ENCODE assay signal across 22 cellular contexts in the genomic region with DNA sequence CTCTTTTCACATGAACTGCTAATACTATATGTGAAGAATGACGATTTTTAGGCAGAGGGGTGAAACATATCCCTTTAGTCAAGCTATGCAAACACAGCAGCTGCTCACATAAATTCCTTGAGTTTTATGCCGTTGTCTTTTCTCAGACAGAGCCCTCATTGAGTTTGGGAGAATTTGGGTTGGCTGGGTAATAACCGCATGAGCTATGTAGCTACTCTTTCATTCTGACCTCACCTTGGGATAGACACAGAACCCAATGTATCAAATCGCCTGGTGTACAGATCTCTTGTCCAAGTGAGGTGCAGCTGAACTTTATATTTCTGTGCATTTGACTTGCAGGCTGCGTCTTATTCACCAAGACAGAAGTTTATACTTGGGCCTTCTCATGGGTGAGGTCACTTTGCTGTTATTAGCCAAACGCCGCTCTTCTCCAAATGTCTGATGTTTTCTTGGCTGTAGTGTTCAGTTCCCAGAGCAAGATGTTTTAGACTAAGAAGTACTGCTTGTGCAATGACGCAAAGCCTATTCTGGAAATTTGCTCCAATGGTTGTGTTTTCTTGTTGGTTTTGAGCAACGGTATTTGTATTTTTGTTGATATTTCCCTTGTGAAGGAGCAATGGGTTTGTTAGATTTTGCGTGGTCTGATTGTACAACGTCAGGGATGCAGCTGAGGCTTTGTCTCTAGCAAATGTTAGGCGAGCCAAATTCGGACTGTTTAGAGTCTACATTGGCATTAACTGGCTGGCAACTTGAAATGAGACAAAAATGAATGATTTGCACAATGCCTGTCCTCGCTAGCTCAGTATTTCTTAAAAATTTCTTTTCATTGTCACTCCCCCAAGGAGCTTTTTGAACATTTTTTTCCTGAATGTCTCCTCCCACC. TPM values are rescaled to one million over a fixed set of nuclear protein-coding genes. Genes with fewer than 3 reads are reported as not detected.
A peak's percentile ranks its signal among the peaks of the same experiment; 100 is the strongest.
DNase-seq lines count a peak whose midpoint lies in the region; ATAC-seq, FAIRE-seq and TF ChIP-seq lines count a peak whose summit lies in the region.
"Had no signal": no experiment of that assay in that cellular context is flagged by ENCODE, and none has a peak within 500 bp of the region (broad histone marks: within the 10 kb centered on the region; RNA-seq: fewer than 3 reads in every experiment).

No MANE protein-coding gene starts in this region.

- POLR2A ChIA-PET in AG04450 (lab: Yijun Ruan, JAX), result no interaction called here

- H3K27ac ChIP-seq in AG04450 (ENCODE audit: low read depth, low read length) (peak overlapping the region; percentile 23), esophagus muscularis mucosa (replicated peaks in 1 of 4) (peak overlapping the region; percentile 81 to 87 (median 82)), lower lobe of right lung (peak overlapping the region; percentile 41), stomach (peak overlapping the region in 4 of 5 donors; percentile 72 to 86 (median 74))
- H3K27ac ChIP-seq: neural progenitor cell had no signal

- intact Hi-C loops in esophagus muscularis mucosa (cut with DNase I) (loop anchor here (10.0 kb wide), 2 partner anchors 94 to 674 kb away; no protein-coding TSS in a partner anchor), lower lobe of right lung (cut with DNase I) (no loop called here), stomach (cut with DNase I; ENCODE audit: low total_unique reads) (no loop called here)

- TF ChIP-seq POLR2A in esophagus muscularis mucosa (IDR thresholded peaks at IDR 0.05; ENCODE audit: low read depth) (no peak), stomach (IDR thresholded peaks at IDR 0.05) (no peak)

- in situ Hi-C loops in GM13976 (cut with MboI; ENCODE audit: low sequenced_read_pairs, unreplicated experiment), result no loop called here

- 41% methylated on average over 14 of the region's 14 CpGs for WGBS in esophagus muscularis mucosa
- 58 to 82% (median 72%) methylated on average over 14 of the region's 14 CpGs for WGBS in stomach, 5 donors

- H3K4me1 ChIP-seq in esophagus muscularis mucosa (peaks cover 19 to 49% (median 38%) of the 10 kb centered on the region in 4 donors), lower lobe of right lung (no peaks in the 10 kb centered on the region), stomach (peaks cover 0 to 20% (median 0%) of the 10 kb centered on the region in 4 donors)

- no peak for TF ChIP-seq CTCF in AG04450 (IDR thresholded peaks at IDR 0.05; ENCODE audit: low read depth, low read length)
- no peak for TF ChIP-seq CTCF in esophagus muscularis mucosa (IDR thresholded peaks at IDR 0.05)
- TF ChIP-seq CTCF in lower lobe of right lung (IDR thresholded peaks at IDR 0.05), result no peak
- TF ChIP-seq CTCF in stomach (IDR thresholded peaks at IDR 0.05), result no peak
- no peak for TF ChIP-seq CTCF in GM13976 (IDR thresholded peaks at IDR 0.05; ENCODE audit: borderline replicate concordance, control extremely low read depth, extremely low read depth, insufficient read depth, missing control alignments)

- H3K9me3 ChIP-seq in AG04450 (ENCODE audit: control insufficient read depth, insufficient read depth, low read length), result no peaks in the 10 kb centered on the region
- H3K9me3 ChIP-seq in esophagus muscularis mucosa, result no peaks in the 10 kb centered on the region
- H3K9me3 ChIP-seq in lower lobe of right lung, result no peaks in the 10 kb centered on the region
- H3K9me3 ChIP-seq in stomach, result no peaks in the 10 kb centered on the region

- H3K27ac Mint-ChIP-seq in stimulated activated naive B cell treated with anti-CD40 and anti-IgM and Interleukin-4, amounts not matched to agents 10 μg/mL and 1 μg/mL and 100 μg/mL, for 72 hours, result no peak overlapping the region
- H3K27ac Mint-ChIP-seq: activated B cell treated with CpG ODN at 0.5 μM for 24 hours; activated CD8-positive, alpha-beta memory T cell treated with anti-CD3 and anti-CD28 coated beads, Interleukin-2, amount 10 ng/mL, durations not matched to agents 7 days and 5 days; CD4-positive, alpha-beta memory T cell; neural progenitor cell; stimulated activated naive CD8-positive, alpha-beta T cell treated with anti-CD3 and anti-CD28 coated beads, Interleukin-15, amount 100 ng/mL, for 72 hours had no signal

- H3K4me1 Mint-ChIP-seq in stimulated activated naive B cell treated with anti-CD40 and anti-IgM and Interleukin-4, amounts not matched to agents 10 μg/mL and 1 μg/mL and 100 μg/mL, for 72 hours, result no peaks in the 10 kb centered on the region
- H3K4me1 Mint-ChIP-seq: activated B cell treated with CpG ODN at 0.5 μM for 24 hours; activated CD8-positive, alpha-beta memory T cell treated with anti-CD3 and anti-CD28 coated beads, Interleukin-2, amount 10 ng/mL, durations not matched to agents 7 days and 5 days; CD4-positive, alpha-beta memory T cell; stimulated activated naive CD8-positive, alpha-beta T cell treated with anti-CD3 and anti-CD28 coated beads, Interleukin-15, amount 100 ng/mL, for 72 hours had no signal

- H3K36me3 ChIP-seq in esophagus muscularis mucosa, result no peaks in the 10 kb centered on the region
- no peaks in the 10 kb centered on the region for H3K36me3 ChIP-seq in lower lobe of right lung
- H3K36me3 ChIP-seq in stomach, result no peaks in the 10 kb centered on the region
- H3K36me3 ChIP-seq: neural progenitor cell had no signal

- no peak overlapping the region for H3K4me3 Mint-ChIP-seq in stimulated activated naive B cell treated with anti-CD40 and anti-IgM and Interleukin-4, amounts not matched to agents 10 μg/mL and 1 μg/mL and 100 μg/mL, for 72 hours
- H3K4me3 Mint-ChIP-seq: activated B cell treated with CpG ODN at 0.5 μM for 24 hours; activated CD8-positive, alpha-beta memory T cell treated with anti-CD3 and anti-CD28 coated beads, Interleukin-2, amount 10 ng/mL, durations not matched to agents 7 days and 5 days; CD4-positive, alpha-beta memory T cell; neural progenitor cell; stimulated activated naive CD8-positive, alpha-beta T cell treated with anti-CD3 and anti-CD28 coated beads, Interleukin-15, amount 100 ng/mL, for 72 hours had no signal

- no peak for FAIRE-seq in GM19239 (lab: Jason Lieb, UNC)
- FAIRE-seq: bronchial epithelial cell, GM12891, HTR-8/SVneo, RCC 7860 had no signal

- CTCF ChIA-PET in AG04450 (lab: Charles Lee), result interaction anchor here (1.0 to 2.6 kb wide), 2 partner anchors 74 to 309 kb away, joined by 3 to 11 read pairs; no protein-coding TSS in a partner anchor

- H3K9me3 Mint-ChIP-seq in stimulated activated naive B cell treated with anti-CD40 and anti-IgM and Interleukin-4, amounts not matched to agents 10 μg/mL and 1 μg/mL and 100 μg/mL, for 72 hours, result peaks cover 0 to 6% of the 10 kb centered on the region in 2 donors
- H3K9me3 Mint-ChIP-seq: activated B cell treated with CpG ODN at 0.5 μM for 24 hours; stimulated activated naive CD8-positive, alpha-beta T cell treated with anti-CD3 and anti-CD28 coated beads, Interleukin-15, amount 100 ng/mL, for 72 hours had no signal

- H3K36me3 Mint-ChIP-seq in stimulated activated naive B cell treated with anti-CD40 and anti-IgM and Interleukin-4, amounts not matched to agents 10 μg/mL and 1 μg/mL and 100 μg/mL, for 72 hours, result peaks cover 0 to 1% of the 10 kb centered on the region in 2 donors
- H3K36me3 Mint-ChIP-seq: activated CD8-positive, alpha-beta memory T cell treated with anti-CD3 and anti-CD28 coated beads, Interleukin-2, amount 10 ng/mL, durations not matched to agents 7 days and 5 days; CD4-positive, alpha-beta memory T cell; neural progenitor cell had no signal

- H3K27me3 ChIP-seq in AG04450 (ENCODE audit: control insufficient read depth, insufficient read depth, low read length) (peaks cover 6% of the 10 kb centered on the region), esophagus muscularis mucosa (no peaks in the 10 kb centered on the region), lower lobe of right lung (ENCODE audit: low read depth) (no peaks in the 10 kb centered on the region), stomach (no peaks in the 10 kb centered on the region)
- H3K27me3 ChIP-seq: neural progenitor cell had no signal

- peaks cover 0 to 6% of the 10 kb centered on the region in 2 donors for H3K27me3 Mint-ChIP-seq in stimulated activated naive B cell treated with anti-CD40 and anti-IgM and Interleukin-4, amounts not matched to agents 10 μg/mL and 1 μg/mL and 100 μg/mL, for 72 hours
- H3K27me3 Mint-ChIP-seq: stimulated activated naive CD8-positive, alpha-beta T cell treated with anti-CD3 and anti-CD28 coated beads, Interleukin-15, amount 100 ng/mL, for 72 hours had no signal

- ATAC-seq in lower lobe of right lung, result peak; percentile 43 to 68
- no peak for ATAC-seq in stimulated activated naive B cell treated with anti-CD40 and anti-IgM and Interleukin-4, amounts not matched to agents 10 μg/mL and 1 μg/mL and 100 μg/mL, for 72 hours (replicated peaks)
- ATAC-seq: activated CD8-positive, alpha-beta memory T cell treated with anti-CD3 and anti-CD28 coated beads, Interleukin-2, amount 10 ng/mL, durations not matched to agents 7 days and 5 days; stimulated activated naive CD8-positive, alpha-beta T cell treated with anti-CD3 and anti-CD28 coated beads, Interleukin-15, amount 100 ng/mL, for 72 hours had no signal

- TF ChIP-seq EP300 in esophagus muscularis mucosa (IDR thresholded peaks at IDR 0.05) (peak; percentile 86), stomach (IDR thresholded peaks at IDR 0.05) (peak; percentile 83)

- peak; percentile 15 for DNase-seq in AG04450 (ENCODE audit: low read depth, low spot score)
- DNase-seq in esophagus muscularis mucosa (ENCODE audit: extremely low spot score), result peak; percentile 92
- no peak for DNase-seq in lower lobe of right lung
- no peak for DNase-seq in stomach
- no peak for DNase-seq in kidney tubule cell (ENCODE audit: low spot score)
- no peak for DNase-seq in GM19239 (ENCODE audit: insufficient read length, low spot score)
- no peak for DNase-seq in GM13976 (ENCODE audit: low spot score)
- no peak for DNase-seq in stimulated activated naive B cell treated with anti-CD40 and anti-IgM and Interleukin-4, amounts not matched to agents 10 μg/mL and 1 μg/mL and 100 μg/mL, for 72 hours
- DNase-seq: 8988T; activated B cell treated with CpG ODN at 0.5 μM for 24 hours; activated CD8-positive, alpha-beta memory T cell treated with anti-CD3 and anti-CD28 coated beads, Interleukin-2, amount 10 ng/mL, durations not matched to agents 7 days and 5 days; activated naive CD4-positive, alpha-beta T cell treated with Interleukin-2 at 50 U/mL for 16 hours; CD4-positive, alpha-beta memory T cell; NCI-H2081 treated with DMSO at 0.1 percent for 48 hours; stimulated activated naive CD8-positive, alpha-beta T cell treated with anti-CD3 and anti-CD28 coated beads, Interleukin-15, amount 100 ng/mL, for 72 hours; T-helper 1 cell had no signal

- no peak overlapping the region for H3K4me3 ChIP-seq in AG04450 (ENCODE audit: low read depth, low read length)
- H3K4me3 ChIP-seq in esophagus muscularis mucosa, result peak overlapping the region; percentile 16 to 33 (median 18)
- H3K4me3 ChIP-seq in lower lobe of right lung, result no peak overlapping the region
- H3K4me3 ChIP-seq in stomach, result no peak overlapping the region
- H3K4me3 ChIP-seq: neural progenitor cell, skin epidermis had no signal

RNA-seq across cellular contexts. Expression of gene SPARCL1, which starts 11.2 kb away (rescaled TPM):
- not detected in 2 replicates for polyA plus RNA-seq in AG04450 (2011; rRNA removed)
- polyA minus RNA-seq in AG04450 (2011; rRNA and poly(A)+ RNA removed), result not detected in 2 replicates
- 1,000 to 10,000 TPM; 1,380 to 2,231 (median 1,856) TPM for total RNA-seq in esophagus muscularis mucosa
- total RNA-seq in lower lobe of right lung, result 299 TPM
- total RNA-seq in stomach, result 100 to 1,000 TPM; 173 to 710 (median 607) TPM
- polyA plus RNA-seq in stomach, result 100 to 1,000 TPM in 1 of 3 donors, 10 to 100 TPM in 2; 36.9 to 191 (median 69.3) TPM
- total RNA-seq: activated B cell treated with CpG ODN at 0.5 μM for 24 hours; activated CD8-positive, alpha-beta memory T cell treated with anti-CD3 and anti-CD28 coated beads, Interleukin-2, amount 10 ng/mL, durations not matched to agents 7 days and 5 days; bronchial epithelial cell; CD4-positive, alpha-beta memory T cell had no signal
- polyA plus RNA-seq: CD4-positive, alpha-beta memory T cell had no signal

Comparison
In these comparisons a context has a peak if more than half of its experiments do, and no peak if none do; other contexts are left out.
1. DNase-seq: peak in AG04450 (single experiment) and esophagus muscularis mucosa (single experiment); none in lower lobe of right lung (single experiment), stomach (single experiment), kidney tubule cell (single experiment), GM19239 (single experiment), GM13976 (single experiment) and stimulated activated naive B cell treated with anti-CD40 and anti-IgM and Interleukin-4, amounts not matched to agents 10 μg/mL and 1 μg/mL and 100 μg/mL, for 72 hours (single experiment).
2. H3K27ac ChIP-seq: peak in every context shown above with its lines; median percentile 82 in esophagus muscularis mucosa; 74 in stomach; 41 in lower lobe of right lung; 23 in AG04450.
3. H3K4me3 ChIP-seq: peak in esophagus muscularis mucosa (4 of 4); none in AG04450 (single experiment), lower lobe of right lung (single experiment) and stomach (0 of 4).
4. ATAC-seq: peak in lower lobe of right lung (2 of 2); none in stimulated activated naive B cell treated with anti-CD40 and anti-IgM and Interleukin-4, amounts not matched to agents 10 μg/mL and 1 μg/mL and 100 μg/mL, for 72 hours (0 of 2).